In the genomic region with DNA sequence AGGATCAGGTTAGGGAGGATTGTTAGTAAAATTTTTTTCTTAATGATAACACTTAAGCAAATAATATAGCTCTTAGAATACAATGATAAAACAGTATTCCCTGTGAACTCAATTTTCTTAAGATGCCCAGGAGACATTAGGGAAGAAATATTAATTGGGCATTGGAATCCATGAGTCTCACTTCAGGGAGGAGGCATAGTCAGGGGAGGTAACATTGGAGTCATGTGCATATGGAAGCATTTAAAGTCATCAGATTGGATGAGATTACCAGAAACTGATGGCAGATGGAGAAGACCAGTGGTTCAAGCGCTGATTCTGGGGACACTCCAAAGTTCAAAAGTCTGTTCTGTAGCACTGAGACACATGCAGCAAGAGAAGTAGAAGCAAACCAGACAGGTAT, we compare ENCODE assay signal across 11 cellular contexts. TPM values are rescaled to one million over a fixed set of nuclear protein-coding genes. Genes with fewer than 3 reads are reported as not detected.
"Had no signal": no experiment of that assay in that cellular context is flagged by ENCODE, and none has a peak within 500 bp of the region (broad histone marks: within the 10 kb centered on the region; RNA-seq: fewer than 3 reads in every experiment).

A gene with protein sequence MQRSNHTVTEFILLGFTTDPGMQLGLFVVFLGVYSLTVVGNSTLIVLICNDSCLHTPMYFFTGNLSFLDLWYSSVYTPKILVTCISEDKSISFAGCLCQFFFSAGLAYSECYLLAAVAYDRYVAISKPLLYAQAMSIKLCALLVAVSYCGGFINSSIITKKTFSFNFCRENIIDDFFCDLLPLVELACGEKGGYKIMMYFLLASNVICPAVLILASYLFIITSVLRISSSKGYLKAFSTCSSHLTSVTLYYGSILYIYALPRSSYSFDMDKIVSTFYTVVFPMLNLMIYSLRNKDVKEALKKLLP (plus strand): TSS at position 301 of the 400 bp plus-strand sequence. CDS start 1,293 bp downstream, outside the sequence.

- H3K4me2 ChIP-seq: KMS-11 had no signal

- ATAC-seq: HepG2, K562 had no signal

- H3K27ac ChIP-seq: HL-60, KMS-11 had no signal

- DNase-seq: IMR-90, KBM-7, KG1 had no signal

- FAIRE-seq: HepG2, HTR-8/SVneo, K562 had no signal

- H3K9ac ChIP-seq: KMS-11 had no signal

- H3K4me3 ChIP-seq: K562 had no signal

RNA-seq across cellular contexts. Expression of the gene that starts here (rescaled TPM):
- total RNA-seq: HepG2, HT-29, HT1080, IMR-90, K562 had no signal
- polyA plus RNA-seq: HepG2, IgD-negative memory B cell, IMR-90, K562 had no signal
